In genomic region chr2:45946023-45946422, GRCh38 we compare ENCODE assay signal across 14 cellular contexts.
A peak's percentile ranks its signal among the peaks of the same experiment; 100 is the strongest.
DNase-seq lines count a peak whose midpoint lies in the region; ATAC-seq, FAIRE-seq and TF ChIP-seq lines count a peak whose summit lies in the region.
"Had no signal": no experiment of that assay in that cellular context is flagged by ENCODE, and none has a peak within 500 bp of the region (broad histone marks: within the 10 kb centered on the region; RNA-seq: fewer than 3 reads in every experiment).

No MANE protein-coding gene starts in this region.

- TF ChIP-seq CTCF in Panc1 (IDR thresholded peaks at IDR 0.05), result no peak
- no peak for TF ChIP-seq CTCF in cardiac fibroblast (IDR thresholded peaks at IDR 0.05; ENCODE audit: low read depth, low read length)
- TF ChIP-seq CTCF in omental fat pad (IDR thresholded peaks at IDR 0.05), result no peak
- TF ChIP-seq CTCF in colonic mucosa (IDR thresholded peaks at IDR 0.05), result no peak
- no peak for TF ChIP-seq CTCF in D721Med (IDR thresholded peaks at IDR 0.05; ENCODE audit: insufficient read depth, missing control alignments)

- no peak for FAIRE-seq in D721Med (lab: Jason Lieb, UNC)
- FAIRE-seq: colon had no signal

- POLR2A ChIA-PET in Panc1 (lab: Charles Lee), result interaction anchor here (0.6 kb wide), 1 partner anchor 292 kb away, joined by 3 read pairs; no protein-coding TSS in a partner anchor

- H3K27me3 ChIP-seq in Panc1 (ENCODE audit: control insufficient read depth, insufficient read depth, low read length) (no peaks in the 10 kb centered on the region), colonic mucosa (no peaks in the 10 kb centered on the region)

- no TSS peak for BruUV-seq in Panc1 (replicated peaks; lab: Mats Ljungman, UMichigan)

- DNase-seq in EL (peak; percentile 90), Panc1 (ENCODE audit: low read depth, low spot score) (no peak), cardiac fibroblast (ENCODE audit: low read depth in 2 of 2) (peak; percentile 80 to 86), omental fat pad (ENCODE audit: low spot score) (no peak), NCI-H1417 treated with DMSO at 0.1 percent for 48 hours (lab: John Stamatoyannopoulos, UW) (no peak), colonic mucosa (no peak), HuH-7 (ENCODE audit: low spot score) (no peak), D721Med (ENCODE audit: insufficient read length, low spot score) (no peak)
- DNase-seq: activated CD4-positive, alpha-beta T cell treated with anti-CD3 and anti-CD28 coated beads, Interleukin-2, amount 10 ng/mL, durations not matched to agents 7 days and 5 days; NCI-H1092 treated with DMSO at 0.1 percent for 48 hours; NCI-H446 treated with DMSO at 0.1 percent for 48 hours; nucleus accumbens; stimulated activated naive CD4-positive, alpha-beta T cell had no signal

- ATAC-seq in Panc1 (peak; percentile 87), omental fat pad (ENCODE audit: low FRiP score) (peak; percentile 39)

- H3K36me3 ChIP-seq in Panc1 (ENCODE audit: control insufficient read depth, insufficient read depth, low read length) (no peaks in the 10 kb centered on the region), colonic mucosa (no peaks in the 10 kb centered on the region)

- H3K4me1 ChIP-seq in Panc1 (ENCODE audit: control insufficient read depth, insufficient read depth, low read length) (peaks cover 24% of the 10 kb centered on the region), colonic mucosa (no peaks in the 10 kb centered on the region)

- no peak overlapping the region for H3K9ac ChIP-seq in colonic mucosa (ENCODE audit: low read depth in 2 of 2, low read length in 2 of 2)

- in situ Hi-C loops in Panc1 (cut with HindIII; ENCODE audit: low pct_unique_long_range_greater_than_20kb, low sequenced_read_pairs), result no loop called here

- intact Hi-C loops in Panc1 (cut with micrococcal nuclease; ENCODE audit: unreplicated experiment) (no loop called here), colonic mucosa (cut with DNase I) (no loop called here)

- H3K4me3 ChIP-seq in Panc1 (ENCODE audit: low read depth in 2 of 2, low read length in 2 of 2), result no peak overlapping the region
- no peak overlapping the region for H3K4me3 ChIP-seq in cardiac fibroblast (replicated peaks in 1 of 2; ENCODE audit: low read depth in 2 of 2, low read length in 2 of 2)
- no peak overlapping the region for H3K4me3 ChIP-seq in colonic mucosa

- CTCF ChIA-PET in Panc1 (lab: Charles Lee), result no interaction called here

- H3K9me3 ChIP-seq in Panc1 (ENCODE audit: control insufficient read depth, insufficient read depth, low read depth, low read length), result no peaks in the 10 kb centered on the region
- H3K9me3 ChIP-seq in colonic mucosa, result no peaks in the 10 kb centered on the region

- H3K27ac ChIP-seq in Panc1 (ENCODE audit: low read length) (no peak overlapping the region; the same call in 1 of the 2 replicates), colonic mucosa (no peak overlapping the region)

Comparison
In these comparisons a context has a peak if more than half of its experiments do, and no peak if none do; other contexts are left out.
1. DNase-seq: peak in EL (single experiment) and cardiac fibroblast (2 of 2); none in Panc1 (single experiment), omental fat pad (single experiment), NCI-H1417 treated with DMSO at 0.1 percent for 48 hours (single experiment), colonic mucosa (single experiment), HuH-7 (single experiment) and D721Med (single experiment).